16 cellular contexts compared by ENCODE assay signal in the genomic region with DNA sequence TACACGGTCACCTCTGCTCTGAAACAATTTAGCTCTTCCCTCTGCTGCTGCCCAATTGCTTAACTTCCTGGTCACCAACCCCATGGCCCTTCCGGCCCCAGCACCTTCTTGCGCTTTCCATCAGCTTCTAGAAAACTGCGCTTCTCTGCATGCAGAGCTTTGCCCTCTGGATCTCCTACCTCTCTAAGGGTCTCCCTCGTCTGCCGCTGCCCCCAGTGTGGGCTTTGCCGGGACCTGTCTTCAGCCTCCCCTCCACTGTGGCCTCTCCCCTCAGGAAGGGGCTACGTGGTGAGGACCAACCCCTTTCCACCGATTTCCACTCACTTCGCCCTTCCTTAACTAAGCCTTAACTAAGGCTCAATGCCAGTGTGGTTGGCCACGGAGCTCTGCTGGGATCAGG.
DNase-seq lines count a peak whose midpoint lies in the region; ATAC-seq and TF ChIP-seq lines count a peak whose summit lies in the region.
"Had no signal": no experiment of that assay in that cellular context is flagged by ENCODE, and none has a peak within 500 bp of the region (broad histone marks: within the 10 kb centered on the region; RNA-seq: fewer than 3 reads in every experiment).

No MANE protein-coding gene starts in this region.

- no peaks in the 10 kb centered on the region for H4K20me1 ChIP-seq in IMR-90 (ENCODE audit: insufficient read depth, low read length)

- no peaks in the 10 kb centered on the region for H3K4me1 ChIP-seq in IMR-90 (ENCODE audit: control insufficient read depth, insufficient read depth, low read length)
- peaks cover 3 to 11% of the 10 kb centered on the region in 2 donors for H3K4me1 ChIP-seq in neuronal stem cell (ENCODE audit: control insufficient read depth in 2 of 2, insufficient read depth in 1 of 2, low read depth in 1 of 2, low read length in 2 of 2)
- no peaks in the 10 kb centered on the region for H3K4me1 ChIP-seq in esophagus muscularis mucosa
- H3K4me1 ChIP-seq: HAP-1 had no signal

- no peak for TF ChIP-seq EP300 in esophagus muscularis mucosa (IDR thresholded peaks at IDR 0.05)

- no TSS peak for BruUV-seq in IMR-90 (replicated peaks; lab: Mats Ljungman, UMichigan)

- H3K14ac ChIP-seq in IMR-90 (replicated peaks; ENCODE audit: low read depth, low read length), result no peak overlapping the region
- no peak overlapping the region for H3K14ac ChIP-seq in neuronal stem cell (ENCODE audit: low read length)

- POLR2A ChIA-PET in IMR-90 (lab: Charles Lee; ENCODE audit: unreplicated experiment), result no interaction called here

- peak overlapping the region; percentile 71 for H2AK9ac ChIP-seq in IMR-90 (replicated peaks; ENCODE audit: low read depth, low read length, poor library complexity)

- no peaks in the 10 kb centered on the region for H3K4me1 Mint-ChIP-seq in central memory CD8-positive, alpha-beta T cell
- peaks cover 18% of the 10 kb centered on the region for H3K4me1 Mint-ChIP-seq in type B pancreatic cell (ENCODE audit: unreplicated experiment)
- H3K4me1 Mint-ChIP-seq: CD8-positive, alpha-beta memory T cell had no signal

- no peak overlapping the region for H3K4ac ChIP-seq in IMR-90 (ENCODE audit: low read depth, low read length)
- H3K4ac ChIP-seq in neuronal stem cell (ENCODE audit: low read length), result no peak overlapping the region

- H2AK5ac ChIP-seq in IMR-90 (ENCODE audit: low read depth, low read length) (no peak overlapping the region), neuronal stem cell (ENCODE audit: low read depth, low read length) (peak overlapping the region; percentile 89)

- H4K91ac ChIP-seq in IMR-90 (ENCODE audit: insufficient read depth, low read depth, low read length) (no peak overlapping the region), neuronal stem cell (ENCODE audit: low read depth, low read length, poor library complexity) (no peak overlapping the region)

- no peaks in the 10 kb centered on the region for H3K27me3 Mint-ChIP-seq in central memory CD8-positive, alpha-beta T cell
- no peaks in the 10 kb centered on the region for H3K27me3 Mint-ChIP-seq in type B pancreatic cell

- DNase-seq in IMR-90, result no peak
- no peak for DNase-seq in central memory CD8-positive, alpha-beta T cell (ENCODE audit: low spot score in 2 of 2)
- no peak for DNase-seq in neuronal stem cell (ENCODE audit: low spot score)
- no peak for DNase-seq in type B pancreatic cell (ENCODE audit: extremely low spot score, unreplicated experiment)
- no peak for DNase-seq in NOMO-1 treated with DMSO at 0.1 percent for 48 hours (lab: John Stamatoyannopoulos, UW; ENCODE audit: unreplicated experiment)
- no peak for DNase-seq in esophagus muscularis mucosa (ENCODE audit: extremely low spot score)
- DNase-seq: CD4-positive, CD25-positive, alpha-beta regulatory T cell; CD8-positive, alpha-beta memory T cell; DMS 273 treated with DMSO at 0.1 percent for 48 hours; DMS79 treated with DMSO at 0.1 percent for 48 hours; GF-D8; GOT3; HFFc6 had no signal

- no peak for TF ChIP-seq RAD21 in IMR-90 (IDR thresholded peaks at IDR 0.05; ENCODE audit: low read length)

- H3K18ac ChIP-seq in IMR-90 (ENCODE audit: low read depth, low read length), result no peak overlapping the region
- peak overlapping the region; percentile 16 for H3K18ac ChIP-seq in neuronal stem cell (ENCODE audit: low read length)

- dilution Hi-C loops in IMR-90 (cut with HindIII; ENCODE audit: low sequenced_read_pairs, unreplicated experiment), result no loop called here

- H2BK5ac ChIP-seq in IMR-90 (ENCODE audit: low read depth, low read length, poor library complexity, severe bottlenecking) (no peak overlapping the region), neuronal stem cell (ENCODE audit: low read length) (no peak overlapping the region)

- TF ChIP-seq CTCF in IMR-90 (conservative IDR thresholded peaks at IDR 0.05; ENCODE audit: low read depth, low read length) (no peak), type B pancreatic cell (conservative IDR thresholded peaks at IDR 0.05) (no peak), esophagus muscularis mucosa (IDR thresholded peaks at IDR 0.05) (no peak)

- H3K9ac ChIP-seq in IMR-90 (ENCODE audit: low read depth, low read length) (no peak overlapping the region), neuronal stem cell (ENCODE audit: low read depth, low read length, poor library complexity) (no peak overlapping the region)

- in situ Hi-C loops in IMR-90 (cut with MboI; ENCODE audit: low sequenced_read_pairs), result loop anchor here (25.0 kb wide), 2 partner anchors 1260 to 1685 kb away; no protein-coding TSS in a partner anchor

- ATAC-seq in IMR-90 (ENCODE audit: low read depth) (no peak), HG03159 (IDR thresholded peaks at IDR 0.05; ENCODE audit: unreplicated experiment) (no peak)
- no peak for ATAC-seq in central memory CD8-positive, alpha-beta T cell (replicated peaks; ENCODE audit: extremely low read depth, poor library complexity, severe bottlenecking)

- H3K23ac ChIP-seq in IMR-90 (ENCODE audit: low read depth, low read length) (no peak overlapping the region), neuronal stem cell (ENCODE audit: low read depth, low read length, poor library complexity) (no peak overlapping the region)

- no peak overlapping the region for H3K4me2 ChIP-seq in IMR-90 (ENCODE audit: low read depth, low read length)
- no peak overlapping the region for H3K4me2 ChIP-seq in neuronal stem cell (ENCODE audit: insufficient read depth, low read length, poor library complexity, severe bottlenecking)

- no peak overlapping the region for H2BK15ac ChIP-seq in IMR-90 (ENCODE audit: low read depth, low read length)
- peak overlapping the region; percentile 83 for H2BK15ac ChIP-seq in neuronal stem cell (ENCODE audit: low read length)

- no peaks in the 10 kb centered on the region for H3K36me3 Mint-ChIP-seq in central memory CD8-positive, alpha-beta T cell (ENCODE audit: insufficient read depth)
- no peaks in the 10 kb centered on the region for H3K36me3 Mint-ChIP-seq in type B pancreatic cell
- H3K36me3 Mint-ChIP-seq: CD4-positive, CD25-positive, alpha-beta regulatory T cell; CD8-positive, alpha-beta memory T cell had no signal

- H2BK120ac ChIP-seq in IMR-90 (ENCODE audit: low read depth, low read length) (no peak overlapping the region), neuronal stem cell (ENCODE audit: low read depth, low read length) (no peak overlapping the region)

- H3K9me3 ChIP-seq in IMR-90 (ENCODE audit: control insufficient read depth, insufficient read depth, low read length) (no peaks in the 10 kb centered on the region), neuronal stem cell (replicated peaks in 1 of 2; ENCODE audit: control insufficient read depth in 2 of 2, insufficient read depth in 1 of 2, low read depth in 1 of 2, low read length in 2 of 2) (peaks cover 0 to 2% of the 10 kb centered on the region in 2 donors), esophagus muscularis mucosa (no peaks in the 10 kb centered on the region)
- H3K9me3 ChIP-seq: HAP-1 had no signal

- no peaks in the 10 kb centered on the region for H3K9me3 Mint-ChIP-seq in central memory CD8-positive, alpha-beta T cell
- no peaks in the 10 kb centered on the region for H3K9me3 Mint-ChIP-seq in type B pancreatic cell
- H3K9me3 Mint-ChIP-seq: CD4-positive, CD25-positive, alpha-beta regulatory T cell; CD8-positive, alpha-beta memory T cell; HFFc6 had no signal

- no peak overlapping the region for H3K4me3 Mint-ChIP-seq in central memory CD8-positive, alpha-beta T cell
- H3K4me3 Mint-ChIP-seq in type B pancreatic cell, result no peak overlapping the region
- H3K4me3 Mint-ChIP-seq: CD4-positive, CD25-positive, alpha-beta regulatory T cell; CD8-positive, alpha-beta memory T cell; HFFc6 had no signal

- no peak overlapping the region for H4K5ac ChIP-seq in IMR-90 (ENCODE audit: low read depth, low read length)

- H3K27ac Mint-ChIP-seq in central memory CD8-positive, alpha-beta T cell (ENCODE audit: low read depth), result peak overlapping the region; percentile 36
- peak overlapping the region; percentile 65 for H3K27ac Mint-ChIP-seq in type B pancreatic cell
- H3K27ac Mint-ChIP-seq: CD4-positive, CD25-positive, alpha-beta regulatory T cell; CD8-positive, alpha-beta memory T cell; HFFc6 had no signal

- CTCF ChIA-PET in IMR-90 (lab: Yijun Ruan, JAX), result no interaction called here

- H3K4me3 ChIP-seq in IMR-90 (ENCODE audit: insufficient read depth, low read depth, low read length) (no peak overlapping the region), neuronal stem cell (ENCODE audit: low read length in 2 of 2) (no peak overlapping the region), esophagus muscularis mucosa (no peak overlapping the region)
- H3K4me3 ChIP-seq: HAP-1 had no signal

- 84% methylated on average over 5 of the region's 11 CpGs; no CpG with 5 or more reads in 1 of the 2 experiments for WGBS in IMR-90 (ENCODE audit: extremely low coverage in 2 of 2, insufficient read length in 1 of 2), 2 experiments
- WGBS in neuronal stem cell (ENCODE audit: extremely low coverage in 2 of 2, insufficient read length in 2 of 2, insufficient replicate concordance in 1 of 2), 2 donors, result no CpG with 5 or more reads among the region's 11 CpGs
- WGBS in esophagus muscularis mucosa, result 86% methylated on average over 11 of the region's 11 CpGs

- H3K56ac ChIP-seq in IMR-90 (ENCODE audit: extremely low read depth, insufficient read depth, low read length), result no peak overlapping the region

- no peaks in the 10 kb centered on the region for H3K27me3 ChIP-seq in IMR-90 (ENCODE audit: control insufficient read depth, insufficient read depth, low read length)
- H3K27me3 ChIP-seq in neuronal stem cell (ENCODE audit: control insufficient read depth in 3 of 3, insufficient read depth in 3 of 3, low read depth in 1 of 3, low read length in 3 of 3), result no peaks in the 10 kb centered on the region
- H3K27me3 ChIP-seq in esophagus muscularis mucosa, result no peaks in the 10 kb centered on the region

- H3K27ac ChIP-seq in IMR-90 (ENCODE audit: insufficient read depth, low read length) (no peak overlapping the region), neuronal stem cell (replicated peaks; ENCODE audit: low read length) (no peak overlapping the region), esophagus muscularis mucosa (replicated peaks in 1 of 4) (no peak overlapping the region)
- H3K27ac ChIP-seq: C4-2B had no signal

- H2BK20ac ChIP-seq in IMR-90 (ENCODE audit: low read depth, low read length), result no peak overlapping the region

- H3K36me3 ChIP-seq in IMR-90 (ENCODE audit: control insufficient read depth, insufficient read depth, low read length), result no peaks in the 10 kb centered on the region
- H3K36me3 ChIP-seq in neuronal stem cell (replicated peaks in 1 of 2; ENCODE audit: control insufficient read depth in 2 of 2, insufficient read depth in 2 of 2, low read length in 2 of 2), result no peaks in the 10 kb centered on the region
- no peaks in the 10 kb centered on the region for H3K36me3 ChIP-seq in esophagus muscularis mucosa

- intact Hi-C loops in IMR-90 (cut with micrococcal nuclease) (no loop called here), esophagus muscularis mucosa (cut with DNase I) (no loop called here)

- no peak overlapping the region for H4K8ac ChIP-seq in IMR-90 (ENCODE audit: low read depth in 2 of 2, low read length in 2 of 2)
- peak overlapping the region; percentile 7 for H4K8ac ChIP-seq in neuronal stem cell (ENCODE audit: low read depth, low read length)

- no peaks in the 10 kb centered on the region for H3K9me1 ChIP-seq in IMR-90 (ENCODE audit: insufficient read depth, low read length)

- peak overlapping the region; percentile 39 for H2AFZ ChIP-seq in IMR-90 (replicated peaks; ENCODE audit: low read length, poor library complexity)
- H2AFZ ChIP-seq in neuronal stem cell (ENCODE audit: low read length), result no peak overlapping the region

- peak overlapping the region; percentile 49 for H2BK12ac ChIP-seq in neuronal stem cell (ENCODE audit: low read length)

- H3K79me1 ChIP-seq in IMR-90 (ENCODE audit: low read depth in 1 of 2, low read length in 2 of 2) (no peaks in the 10 kb centered on the region), neuronal stem cell (ENCODE audit: low read depth, low read length) (no peaks in the 10 kb centered on the region)

- TF ChIP-seq POLR2A in IMR-90 (IDR thresholded peaks at IDR 0.05; ENCODE audit: low read depth, low read length) (no peak), esophagus muscularis mucosa (IDR thresholded peaks at IDR 0.05; ENCODE audit: low read depth) (no peak)
